Comparison of ENCODE assay signal across 8 cellular contexts in the genomic region with DNA sequence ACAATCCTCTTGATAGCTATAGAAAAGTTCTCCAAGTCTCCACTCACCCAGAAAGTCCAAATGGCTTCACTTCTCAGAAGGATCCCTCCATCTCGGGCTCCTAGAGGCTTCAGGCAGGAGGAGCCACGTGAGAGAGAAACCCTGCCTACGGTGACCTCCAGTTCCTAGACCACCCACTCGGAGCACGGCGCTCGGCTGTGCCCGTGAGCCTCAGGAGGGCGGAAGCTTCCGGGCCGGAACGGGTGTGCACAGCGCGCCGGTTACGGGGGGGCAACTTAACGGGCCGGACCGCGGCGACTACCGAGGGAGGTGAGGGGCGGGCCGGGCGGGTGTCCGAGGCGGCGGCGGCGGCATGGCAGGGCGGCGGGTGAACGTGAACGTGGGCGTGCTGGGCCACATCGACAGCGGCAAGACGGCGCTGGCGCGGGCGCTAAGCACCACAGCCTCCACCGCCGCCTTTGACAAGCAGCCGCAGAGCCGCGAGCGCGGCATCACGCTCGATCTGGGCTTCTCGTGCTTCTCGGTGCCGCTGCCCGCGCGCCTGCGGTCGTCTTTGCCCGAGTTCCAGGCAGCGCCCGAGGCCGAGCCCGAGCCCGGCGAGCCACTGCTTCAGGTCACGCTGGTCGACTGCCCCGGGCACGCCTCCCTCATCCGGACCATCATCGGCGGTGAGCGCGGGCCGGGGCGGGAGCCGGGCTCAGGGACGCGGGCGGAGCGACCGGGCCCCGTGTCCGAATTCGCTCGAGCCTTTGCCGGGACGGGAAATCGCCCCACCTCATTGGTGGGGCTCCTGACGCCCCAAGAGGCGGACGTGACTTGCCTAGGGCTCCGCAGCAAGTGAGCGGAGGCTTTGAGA. TPM values are rescaled to one million over a fixed set of nuclear protein-coding genes. Genes with fewer than 3 reads are reported as not detected.
DNase-seq lines count a peak whose midpoint lies in the region; ATAC-seq and TF ChIP-seq lines count a peak whose summit lies in the region.

A gene with protein sequence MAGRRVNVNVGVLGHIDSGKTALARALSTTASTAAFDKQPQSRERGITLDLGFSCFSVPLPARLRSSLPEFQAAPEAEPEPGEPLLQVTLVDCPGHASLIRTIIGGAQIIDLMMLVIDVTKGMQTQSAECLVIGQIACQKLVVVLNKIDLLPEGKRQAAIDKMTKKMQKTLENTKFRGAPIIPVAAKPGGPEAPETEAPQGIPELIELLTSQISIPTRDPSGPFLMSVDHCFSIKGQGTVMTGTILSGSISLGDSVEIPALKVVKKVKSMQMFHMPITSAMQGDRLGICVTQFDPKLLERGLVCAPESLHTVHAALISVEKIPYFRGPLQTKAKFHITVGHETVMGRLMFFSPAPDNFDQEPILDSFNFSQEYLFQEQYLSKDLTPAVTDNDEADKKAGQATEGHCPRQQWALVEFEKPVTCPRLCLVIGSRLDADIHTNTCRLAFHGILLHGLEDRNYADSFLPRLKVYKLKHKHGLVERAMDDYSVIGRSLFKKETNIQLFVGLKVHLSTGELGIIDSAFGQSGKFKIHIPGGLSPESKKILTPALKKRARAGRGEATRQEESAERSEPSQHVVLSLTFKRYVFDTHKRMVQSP (plus strand): TSS at position 326 of the 856 bp plus-strand sequence. CDS start 27 bp downstream, at position 353.

- H3K4me3 ChIP-seq in AG04449 (ENCODE audit: low read depth, low read length): peak within 1 kb of the TSS; percentile 73
- peak within 1 kb of the TSS; percentile 81 for H3K4me3 ChIP-seq in WERI-Rb-1 (ENCODE audit: low read depth, low read length)
- H3K4me3 ChIP-seq in breast epithelium: peak within 1 kb of the TSS; percentile 91 to 95 (median 93)
- peak within 1 kb of the TSS; percentile 74 for H3K4me3 ChIP-seq in smooth muscle cell

- POLR2A ChIA-PET in AG04449 (lab: Yijun Ruan, JAX): interaction anchor here (0.6 to 1.5 kb wide), 2 partner anchors 30 to 1741 kb away, joined by 3 to 4 read pairs; partner anchors contain the start of gene RUVBL1

- no peaks in the 10 kb centered on the region for H4K20me1 ChIP-seq in smooth muscle cell (ENCODE audit: low read depth)

- H3K79me2 ChIP-seq in smooth muscle cell (ENCODE audit: low read depth): peaks cover 11% of the 10 kb centered on the region

- H3K9me3 ChIP-seq in WERI-Rb-1 (ENCODE audit: severe bottlenecking) (no peaks in the 10 kb centered on the region), breast epithelium (peaks cover 0 to 4% of the 10 kb centered on the region in 2 donors), smooth muscle cell (replicated peaks; ENCODE audit: low read depth) (no peaks in the 10 kb centered on the region)

- H3K27me3 ChIP-seq in WERI-Rb-1 (ENCODE audit: insufficient read depth, low read depth, severe bottlenecking) (no peaks in the 10 kb centered on the region), breast epithelium (no peaks in the 10 kb centered on the region), smooth muscle cell (ENCODE audit: low read depth) (no peaks in the 10 kb centered on the region)

- DNase-seq in AG04449 (ENCODE audit: low read depth, low spot score) (no peak), NCI-H2171 treated with DMSO at 0.1 percent for 48 hours (lab: John Stamatoyannopoulos, UW) (peak; percentile 83), WERI-Rb-1 (peak; percentile 81), breast epithelium (ENCODE audit: low spot score in 2 of 2) (peak; percentile 51 to 79), iPS-NIHi7 (ENCODE audit: extremely low spot score) (peak; percentile 85), smooth muscle cell (lab: John Stamatoyannopoulos, UW; ENCODE audit: unreplicated experiment) (peak; percentile 66)

- ATAC-seq in GM18868 (IDR thresholded peaks at IDR 0.05; ENCODE audit: unreplicated experiment) (peak; percentile 87), HG03097 (IDR thresholded peaks at IDR 0.05; ENCODE audit: low FRiP score, unreplicated experiment) (peak; percentile 77)

- H3K36me3 ChIP-seq in WERI-Rb-1 (peaks cover 27% of the 10 kb centered on the region), breast epithelium (no peaks in the 10 kb centered on the region), smooth muscle cell (ENCODE audit: low read depth) (peaks cover 8% of the 10 kb centered on the region)

- H3K9ac ChIP-seq in smooth muscle cell (ENCODE audit: low read depth): peak within 1 kb of the TSS; percentile 60

- CTCF ChIA-PET in AG04449 (lab: Yijun Ruan, JAX): interaction anchor here (0.6 to 2.2 kb wide), 7 partner anchors 10 to 455 kb away, joined by 3 to 8 read pairs (median 4); no protein-coding TSS in a partner anchor

- peak within 1 kb of the TSS; percentile 87 for H3K4me2 ChIP-seq in smooth muscle cell

- peak within 1 kb of the TSS; percentile 81 for H3K27ac ChIP-seq in WERI-Rb-1
- H3K27ac ChIP-seq in breast epithelium: peak within 1 kb of the TSS; percentile 80 to 89
- H3K27ac ChIP-seq in smooth muscle cell (ENCODE audit: low read depth): no peak within 1 kb of the TSS

- H3F3A ChIP-seq in smooth muscle cell (ENCODE audit: low read depth): peaks cover 6% of the 10 kb centered on the region

- no peak for TF ChIP-seq POLR2A in breast epithelium (IDR thresholded peaks at IDR 0.05)

- intact Hi-C loops in breast epithelium (cut with DNase I; ENCODE audit: low total_unique reads): no loop called here

- under 1% methylated on average over 75 of the region's 95 CpGs for WGBS in smooth muscle cell (ENCODE audit: low lambda C conversion rate)

- no peak for TF ChIP-seq CTCF in AG04449 (IDR thresholded peaks at IDR 0.05; ENCODE audit: insufficient read depth, low read length, missing control alignments)
- no peak for TF ChIP-seq CTCF in WERI-Rb-1 (IDR thresholded peaks at IDR 0.05; ENCODE audit: low read depth, low read length)
- no peak for TF ChIP-seq CTCF in breast epithelium (IDR thresholded peaks at IDR 0.05)
- no peak for TF ChIP-seq CTCF in smooth muscle cell (IDR thresholded peaks at IDR 0.05; ENCODE audit: borderline replicate concordance, insufficient read depth, poor library complexity, severe bottlenecking)

- H3K4me1 ChIP-seq in breast epithelium: no peaks in the 10 kb centered on the region
- H3K4me1 ChIP-seq in smooth muscle cell (ENCODE audit: low read depth): peaks cover 7% of the 10 kb centered on the region

- H2AFZ ChIP-seq in smooth muscle cell (ENCODE audit: low read depth): peak within 1 kb of the TSS; percentile 89

RNA-seq across cellular contexts. Expression of the gene that starts here (rescaled TPM):
- total RNA-seq in breast epithelium (10 to 100 TPM; 13.9 to 28.2 (median 19.8) TPM), smooth muscle cell (11.4 and 12.4 TPM in 2 replicates)
- polyA plus RNA-seq in smooth muscle cell: 17.1 and 24.7 TPM in 2 replicates
